ENCODE assay signal across 10 cellular contexts in the genomic region with DNA sequence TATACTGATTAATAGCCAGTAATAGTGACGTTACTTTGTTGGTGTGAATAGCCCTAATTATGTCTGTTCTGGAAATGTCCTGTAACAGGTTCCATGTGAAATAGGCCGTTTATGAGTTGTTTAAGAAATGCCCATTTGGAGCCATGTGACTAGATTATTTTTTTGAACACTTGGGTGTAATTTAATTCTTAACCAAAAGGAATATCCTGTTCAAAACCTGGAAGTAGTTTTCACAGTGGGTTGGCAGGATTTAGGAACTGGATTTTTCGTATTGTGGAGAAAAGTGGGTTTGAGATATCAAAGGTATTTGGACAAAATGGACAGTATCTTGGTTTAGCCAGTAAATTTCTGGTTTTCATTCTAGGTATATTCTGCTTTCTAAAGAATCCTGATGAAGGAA. TPM values are rescaled to one million over a fixed set of nuclear protein-coding genes. Genes with fewer than 3 reads are reported as not detected.
DNase-seq lines count a peak whose midpoint lies in the region; ATAC-seq, FAIRE-seq and TF ChIP-seq lines count a peak whose summit lies in the region.
"Had no signal": no experiment of that assay in that cellular context is flagged by ENCODE, and none has a peak within 500 bp of the region (broad histone marks: within the 10 kb centered on the region; RNA-seq: fewer than 3 reads in every experiment).

No MANE protein-coding gene starts in this region.

- peaks cover 55% of the 10 kb centered on the region for H3K4me1 Mint-ChIP-seq in activated naive CD4-positive, alpha-beta T cell treated with anti-CD3 and anti-CD28 coated beads, Interleukin-2, amount 50 U/mL, for 24 hours

- no peak for FAIRE-seq in small intestine (lab: Jason Lieb, UNC)
- FAIRE-seq: G401.6 had no signal

- H3K4me1 ChIP-seq in upper lobe of right lung (peaks cover 24% of the 10 kb centered on the region), small intestine (ENCODE audit: control insufficient read depth in 2 of 2, insufficient read depth in 1 of 2, low read depth in 1 of 2, low read length in 1 of 2) (peaks cover 0 to 5% of the 10 kb centered on the region in 2 donors)

- H3K9me3 ChIP-seq in upper lobe of right lung (peaks cover 6% of the 10 kb centered on the region), small intestine (ENCODE audit: control insufficient read depth, low read depth) (no peaks in the 10 kb centered on the region)

- H3K36me3 ChIP-seq in upper lobe of right lung (peaks cover 3% of the 10 kb centered on the region), small intestine (ENCODE audit: control insufficient read depth in 2 of 2, insufficient read depth in 2 of 2, low read length in 2 of 2) (no peaks in the 10 kb centered on the region)

- H3K27ac Mint-ChIP-seq in activated naive CD4-positive, alpha-beta T cell treated with anti-CD3 and anti-CD28 coated beads, Interleukin-2, amount 50 U/mL, for 24 hours: peak overlapping the region; percentile 17

- peak overlapping the region; percentile 95 for H3K27ac ChIP-seq in upper lobe of right lung
- H3K27ac ChIP-seq in small intestine (ENCODE audit: low read depth in 1 of 2, low read length in 1 of 2): no peak overlapping the region

- no peak for TF ChIP-seq CTCF in astrocyte of the cerebellum (IDR thresholded peaks at IDR 0.05; ENCODE audit: low read depth, low read length, missing control alignments)
- TF ChIP-seq CTCF in upper lobe of right lung (IDR thresholded peaks at IDR 0.05): no peak

- peak overlapping the region; percentile 96 for H3K4me3 Mint-ChIP-seq in activated naive CD4-positive, alpha-beta T cell treated with anti-CD3 and anti-CD28 coated beads, Interleukin-2, amount 50 U/mL, for 24 hours

- DNase-seq in activated naive CD4-positive, alpha-beta T cell (lab: John Stamatoyannopoulos, UW): no peak
- DNase-seq in astrocyte of the cerebellum (ENCODE audit: low read depth): no peak
- DNase-seq in lung microvascular endothelial cell (ENCODE audit: low read depth in 2 of 2): peak; percentile 4 to 17
- DNase-seq in upper lobe of right lung: no peak
- no peak for DNase-seq in small intestine
- no peak for DNase-seq in SKM-1 treated with dmso at 0.1 percent for 144 hours (lab: John Stamatoyannopoulos, UW; ENCODE audit: unreplicated experiment)
- DNase-seq: NCI-H774 had no signal

- peaks cover 6% of the 10 kb centered on the region for H3K9me3 Mint-ChIP-seq in activated naive CD4-positive, alpha-beta T cell treated with anti-CD3 and anti-CD28 coated beads, Interleukin-2, amount 50 U/mL, for 24 hours

- H3K27me3 ChIP-seq in upper lobe of right lung (no peaks in the 10 kb centered on the region), small intestine (ENCODE audit: control insufficient read depth in 2 of 2, insufficient read depth in 2 of 2, low read length in 2 of 2) (no peaks in the 10 kb centered on the region)

- H3K36me3 Mint-ChIP-seq in activated naive CD4-positive, alpha-beta T cell treated with anti-CD3 and anti-CD28 coated beads, Interleukin-2, amount 50 U/mL, for 24 hours: peaks cover 28% of the 10 kb centered on the region

- no peak for ATAC-seq in upper lobe of right lung
- no peak for ATAC-seq in GM21786 (IDR thresholded peaks at IDR 0.05; ENCODE audit: unreplicated experiment)

- H3K4me3 ChIP-seq in astrocyte of the cerebellum (ENCODE audit: low read depth, low read length): peak overlapping the region; percentile 96
- H3K4me3 ChIP-seq in upper lobe of right lung: peak overlapping the region; percentile 92
- H3K4me3 ChIP-seq in small intestine (ENCODE audit: low read depth in 1 of 2, low read length in 2 of 2): peak overlapping the region in 1 of 2 donors; percentile 94

- intact Hi-C loops in upper lobe of right lung (cut with DNase I): no loop called here

- in situ Hi-C loops in astrocyte of the cerebellum (cut with HindIII; ENCODE audit: low sequenced_read_pairs): no loop called here

- WGBS in small intestine, 3 donors: 8 to 21% (median 14%) methylated on average over 3 of the region's 3 CpGs

- H3K27me3 Mint-ChIP-seq in activated naive CD4-positive, alpha-beta T cell treated with anti-CD3 and anti-CD28 coated beads, Interleukin-2, amount 50 U/mL, for 24 hours: no peaks in the 10 kb centered on the region

RNA-seq across cellular contexts. Expression of gene TENT2, which starts 1.3 kb away (rescaled TPM):
- 15.9 and 19.2 TPM in 2 replicates for total RNA-seq in lung microvascular endothelial cell
- total RNA-seq in upper lobe of right lung: 65.7 TPM
- 10 to 100 TPM; 13.8 to 26.8 (median 19.1) TPM for polyA plus RNA-seq in small intestine

Comparison
In these comparisons a context has a peak if more than half of its experiments do, and no peak if none do; other contexts are left out.
1. DNase-seq: peak in lung microvascular endothelial cell (2 of 2); none in activated naive CD4-positive, alpha-beta T cell (0 of 4), astrocyte of the cerebellum (single experiment), upper lobe of right lung (single experiment), small intestine (single experiment) and SKM-1 treated with dmso at 0.1 percent for 144 hours (single experiment).